ENCODE assay signal across 1 cellular context in the genomic region with DNA sequence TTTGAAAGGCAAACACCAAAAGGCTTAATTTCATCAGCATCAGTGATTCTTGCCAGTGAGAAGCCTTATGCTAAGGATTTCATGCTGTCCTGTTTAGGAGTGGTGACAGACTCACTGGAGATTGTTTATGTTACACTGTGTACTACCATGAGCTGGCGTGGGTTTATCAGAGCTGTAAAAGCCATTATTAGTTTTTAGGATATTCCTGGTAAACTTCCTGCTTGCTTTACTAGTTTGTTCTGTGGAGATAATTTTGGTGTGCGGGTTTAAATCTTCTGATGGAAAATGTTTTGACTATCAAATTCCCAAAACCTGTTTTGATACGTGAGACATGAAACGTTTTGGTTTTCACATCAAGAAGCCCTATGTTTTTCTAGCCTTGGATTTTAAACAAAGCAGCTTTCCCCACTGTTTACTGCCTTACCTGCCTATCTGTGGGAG.
TF ChIP-seq lines count a peak whose summit lies in the region.

No MANE protein-coding gene starts in this region.

TF ChIP-seq in HepG2, 621 proteins besides CTCF, POLR2A, EP300 and RAD21:
- TF ChIP-seq POLR2AphosphoS2 (IDR thresholded peaks at IDR 0.05; ENCODE audit: low read depth, low read length) (no peak), HNRNPK (IDR thresholded peaks at IDR 0.05; ENCODE audit: low read depth, low read length, poor library complexity, severe bottlenecking) (no peak), ZNF713 (CRISPR knock-in tag; IDR thresholded peaks at IDR 0.05) (no peak), ZSCAN12 (CRISPR knock-in tag; IDR thresholded peaks at IDR 0.05) (no peak), ZNF446 (CRISPR knock-in tag; IDR thresholded peaks at IDR 0.05) (no peak), PRPF4 (IDR thresholded peaks at IDR 0.05; ENCODE audit: low read depth, low read length, poor library complexity, severe bottlenecking) (no peak)
- TF ChIP-seq, protein P1, sequence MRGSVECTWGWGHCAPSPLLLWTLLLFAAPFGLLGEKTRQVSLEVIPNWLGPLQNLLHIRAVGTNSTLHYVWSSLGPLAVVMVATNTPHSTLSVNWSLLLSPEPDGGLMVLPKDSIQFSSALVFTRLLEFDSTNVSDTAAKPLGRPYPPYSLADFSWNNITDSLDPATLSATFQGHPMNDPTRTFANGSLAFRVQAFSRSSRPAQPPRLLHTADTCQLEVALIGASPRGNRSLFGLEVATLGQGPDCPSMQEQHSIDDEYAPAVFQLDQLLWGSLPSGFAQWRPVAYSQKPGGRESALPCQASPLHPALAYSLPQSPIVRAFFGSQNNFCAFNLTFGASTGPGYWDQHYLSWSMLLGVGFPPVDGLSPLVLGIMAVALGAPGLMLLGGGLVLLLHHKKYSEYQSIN (CRISPR knock-in tag; IDR thresholded peaks at IDR 0.05; ENCODE audit: borderline replicate concordance): no peak
